ENCODE assay signal across 1 cellular context in genomic region chr11:64572143-64572542, GRCh38.
TF ChIP-seq lines count a peak whose summit lies in the region.

No MANE protein-coding gene starts in this region.

TF ChIP-seq in H1, 55 proteins besides CTCF, POLR2A, EP300 and RAD21:
- TF ChIP-seq TAF7 (optimal IDR thresholded peaks at IDR 0.05; ENCODE audit: borderline replicate concordance, low read depth, low read length) = no peak
- no peak for TF ChIP-seq CREB1 (IDR thresholded peaks at IDR 0.05)
- no peak for TF ChIP-seq ZNF274 (IDR thresholded peaks at IDR 0.05; ENCODE audit: borderline replicate concordance, extremely low read depth, low read length)
- TF ChIP-seq SAP30 (IDR thresholded peaks at IDR 0.05; ENCODE audit: insufficient read depth, insufficient replicate concordance, low read length) = no peak
- TF ChIP-seq SRF (IDR thresholded peaks at IDR 0.05; ENCODE audit: low read depth, low read length) = no peak
- TF ChIP-seq RNF2 (IDR thresholded peaks at IDR 0.05; ENCODE audit: borderline replicate concordance, low read depth, low read length, missing control alignments, poor library complexity, severe bottlenecking) = no peak
